ENCODE assay signal across 8 cellular contexts in the genomic region with DNA sequence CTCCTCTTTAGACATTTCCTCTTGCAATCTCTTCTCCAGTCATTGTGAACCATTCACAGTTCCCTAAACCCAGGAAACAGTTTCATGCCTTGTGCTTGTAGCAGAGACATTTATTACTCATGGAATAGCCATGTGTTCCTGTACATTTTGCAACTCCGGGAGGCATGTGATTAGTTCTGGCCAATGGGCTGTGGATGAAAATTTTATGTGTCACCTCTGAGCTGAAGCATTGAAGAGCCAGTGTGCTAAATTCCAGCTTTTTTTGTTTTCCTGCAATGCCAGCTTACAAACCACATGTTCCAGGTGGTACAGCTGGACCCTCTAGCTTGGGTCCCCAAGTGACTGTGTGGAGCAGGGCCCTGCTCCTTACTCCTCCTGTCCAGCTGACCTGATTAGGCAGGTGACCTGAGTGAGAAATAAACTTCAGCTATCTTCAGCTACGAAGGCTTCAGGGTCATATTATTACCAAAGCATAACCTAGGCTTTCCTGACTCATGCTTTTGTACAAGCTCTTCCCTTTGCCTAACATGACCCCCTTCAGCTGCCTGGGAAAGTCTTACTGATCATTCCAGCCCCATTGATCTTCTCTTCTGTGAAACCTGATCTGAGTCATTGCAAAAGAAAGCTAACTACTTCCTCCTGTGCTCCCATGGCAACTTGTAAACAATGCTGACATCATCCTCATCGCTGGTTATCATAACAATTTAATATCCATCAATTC.
DNase-seq lines count a peak whose midpoint lies in the region; ATAC-seq, FAIRE-seq and TF ChIP-seq lines count a peak whose summit lies in the region.

No MANE protein-coding gene starts in this region.

- no peak overlapping the region for H3K4me3 ChIP-seq in skeletal muscle cell (ENCODE audit: low read depth, low read length)

- H3K27ac Mint-ChIP-seq in activated T-cell treated with anti-CD3 and anti-CD28 coated beads, Interleukin-2, amount 50 U/mL, for 72 hours, result peak overlapping the region; percentile 64

- peaks cover 8 to 17% of the 10 kb centered on the region in 2 donors for H3K36me3 Mint-ChIP-seq in activated T-cell treated with anti-CD3 and anti-CD28 coated beads, Interleukin-2, amount 50 U/mL, for 72 hours (ENCODE audit: insufficient read depth in 2 of 2)

- FAIRE-seq in D721Med (lab: Jason Lieb, UNC), result no peak

- peak; percentile 66 to 72 for DNase-seq in AML-193 (lab: John Stamatoyannopoulos, UW)
- DNase-seq in NCI-H69 (lab: John Stamatoyannopoulos, UW), result peak; percentile 76
- DNase-seq in activated T-cell treated with anti-CD3 and anti-CD28 coated beads, Interleukin-2, amount 50 U/mL, for 72 hours, result peak; percentile 47 to 72
- DNase-seq in germinal center (ENCODE audit: low spot score), result peak; percentile 17
- peak; percentile 97 for DNase-seq in skeletal muscle cell (ENCODE audit: low read depth)
- no peak for DNase-seq in D721Med (ENCODE audit: insufficient read length, low spot score)

- H3K4me1 Mint-ChIP-seq in activated T-cell treated with anti-CD3 and anti-CD28 coated beads, Interleukin-2, amount 50 U/mL, for 72 hours (ENCODE audit: low read depth), result peaks cover 77% of the 10 kb centered on the region

- no peaks in the 10 kb centered on the region for H3K27me3 Mint-ChIP-seq in activated T-cell treated with anti-CD3 and anti-CD28 coated beads, Interleukin-2, amount 50 U/mL, for 72 hours (ENCODE audit: low read depth)

- peak overlapping the region; percentile 4 to 38 for H3K4me3 Mint-ChIP-seq in activated T-cell treated with anti-CD3 and anti-CD28 coated beads, Interleukin-2, amount 50 U/mL, for 72 hours

- TF ChIP-seq CTCF in D721Med (IDR thresholded peaks at IDR 0.05; ENCODE audit: insufficient read depth, missing control alignments), result no peak

- ATAC-seq in GM19043 (IDR thresholded peaks at IDR 0.05; ENCODE audit: low read depth, unreplicated experiment) (peak; percentile 90), HG03139 (IDR thresholded peaks at IDR 0.05; ENCODE audit: unreplicated experiment) (peak; percentile 70)
- peak; percentile 81 to 85 for ATAC-seq in activated T-cell treated with anti-CD3 and anti-CD28 coated beads, Interleukin-2, amount 50 U/mL, for 72 hours (replicated peaks in 1 of 2)

- peaks cover 9% of the 10 kb centered on the region in 2 donors for H3K9me3 Mint-ChIP-seq in activated T-cell treated with anti-CD3 and anti-CD28 coated beads, Interleukin-2, amount 50 U/mL, for 72 hours
